Comparison of ENCODE assay signal across 8 cellular contexts in genomic region chr2:68925298-68925885, GRCh38. TPM values are rescaled to one million over a fixed set of nuclear protein-coding genes. Genes with fewer than 3 reads are reported as not detected.
A peak's percentile ranks its signal among the peaks of the same experiment; 100 is the strongest.
DNase-seq lines count a peak whose midpoint lies in the region; ATAC-seq and TF ChIP-seq lines count a peak whose summit lies in the region.

No MANE protein-coding gene starts in this region.

- DNase-seq in 8988T (peak; percentile 27), GM10248 (ENCODE audit: extremely low spot score) (peak; percentile 58), LHCN-M2 (ENCODE audit: low read depth) (peak; percentile 27), SK-N-MC (ENCODE audit: low read depth, low spot score) (peak; percentile 32), astrocyte of the hippocampus (ENCODE audit: low read depth, low spot score) (peak; percentile 72), iPS-NIHi7 (ENCODE audit: extremely low spot score) (peak; percentile 74)
- peak; percentile 46 for DNase-seq in stimulated activated CD4-positive, alpha-beta T cell treated with anti-CD3 and anti-CD28 coated beads, Interleukin-2, amount 100 ng/mL, for 4 hours (ENCODE audit: low read depth)

- H3K36me3 ChIP-seq in SK-N-MC (ENCODE audit: insufficient read depth, low read length) = no peaks in the 10 kb centered on the region

- no peak overlapping the region for H3K27ac ChIP-seq in SK-N-MC

- no peak overlapping the region for H3K9ac ChIP-seq in SK-N-MC (ENCODE audit: insufficient read length)

- CTCF ChIA-PET in GM10248 (lab: Yijun Ruan, JAX) = interaction anchor here (0.7 to 7.7 kb wide), 46 partner anchors 10 to 485 kb away, joined by 3 to 88 read pairs (median 5); partner anchors contain the start of genes APLF, FBXO48 and GKN2

- H3K9me3 ChIP-seq in SK-N-MC (ENCODE audit: low read depth, low read length) = no peaks in the 10 kb centered on the region

- ATAC-seq in GM21619 (IDR thresholded peaks at IDR 0.05; ENCODE audit: unreplicated experiment) = no peak

- H3K4me3 ChIP-seq in SK-N-MC = no peak overlapping the region

- TF ChIP-seq CTCF in GM10248 (IDR thresholded peaks at IDR 0.05; ENCODE audit: control extremely low read depth, extremely low read depth, low read depth, missing control alignments) = peak; percentile 86

- POLR2A ChIA-PET in GM10248 (lab: Yijun Ruan, JAX) = no interaction called here

RNA-seq across cellular contexts. Expression of gene GKN2, which starts 27.3 kb away (rescaled TPM):
- total RNA-seq in LHCN-M2 (2014; rRNA removed) = not detected in 2 replicates
- polyA plus RNA-seq in LHCN-M2 (2012) = not detected

RNA-seq across cellular contexts. Expression of gene GKN1, which starts 49.0 kb away (rescaled TPM):
- not detected in 2 replicates for total RNA-seq in LHCN-M2 (2014; rRNA removed)
- 0.07 TPM for polyA plus RNA-seq in LHCN-M2 (2012)

RNA-seq across cellular contexts. Expression of gene BMP10, which starts 54.2 kb away (rescaled TPM):
- total RNA-seq in LHCN-M2 (2014; rRNA removed) = not detected in 2 replicates
- polyA plus RNA-seq in LHCN-M2 (2012) = not detected
